ENCODE assay signal across 8 cellular contexts in the genomic region with DNA sequence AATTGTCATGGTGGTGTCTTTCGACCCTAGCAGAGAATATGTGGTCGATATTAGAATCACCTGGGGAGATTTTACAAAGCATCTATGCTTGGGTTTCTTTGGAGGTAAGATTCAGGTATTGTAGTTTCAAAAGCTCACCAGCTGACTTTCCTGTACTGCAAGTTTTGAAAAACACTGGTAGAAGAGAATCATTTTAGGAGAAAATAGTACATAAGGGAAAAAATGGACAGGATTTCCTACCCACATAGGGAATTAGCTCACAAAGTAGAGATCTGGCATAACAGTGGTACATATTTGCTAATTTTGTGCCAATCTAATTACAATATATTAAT. TPM values are rescaled to one million over a fixed set of nuclear protein-coding genes. Genes with fewer than 3 reads are reported as not detected.
DNase-seq lines count a peak whose midpoint lies in the region; ATAC-seq and TF ChIP-seq lines count a peak whose summit lies in the region.

No MANE protein-coding gene starts in this region.

- H3K9me3 ChIP-seq in cardiac muscle cell (ENCODE audit: low read depth) (no peaks in the 10 kb centered on the region), gastroesophageal sphincter (no peaks in the 10 kb centered on the region), tibial artery (no peaks in the 10 kb centered on the region)

- no peak for TF ChIP-seq CTCF in cardiac muscle cell (IDR thresholded peaks at IDR 0.05; ENCODE audit: low read depth, low read length)
- no peak for TF ChIP-seq CTCF in WI38 (IDR thresholded peaks at IDR 0.05; ENCODE audit: low read depth, low read length)
- TF ChIP-seq CTCF in gastroesophageal sphincter (IDR thresholded peaks at IDR 0.05) = no peak
- TF ChIP-seq CTCF in tibial artery (IDR thresholded peaks at IDR 0.05) = no peak

- H3K36me3 ChIP-seq in cardiac muscle cell (no peaks in the 10 kb centered on the region), gastroesophageal sphincter (no peaks in the 10 kb centered on the region), tibial artery (no peaks in the 10 kb centered on the region)

- TF ChIP-seq POLR2A in gastroesophageal sphincter (IDR thresholded peaks at IDR 0.05) = no peak

- no peak for TF ChIP-seq EP300 in gastroesophageal sphincter (IDR thresholded peaks at IDR 0.05)

- 0 to 8% methylated on average over 1 to 2 of the region's 2 CpGs for WGBS in gastroesophageal sphincter (ENCODE audit: low coverage in 1 of 2), 2 donors

- intact Hi-C loops in cardiac septum (cut with DNase I) (loop anchor here (2.0 kb wide), 1 partner anchor 31 kb away; the partner anchor contains the start of gene HMGN4), tibial artery (cut with DNase I; ENCODE audit: low total_unique reads) (no loop called here)

- H3K4me1 ChIP-seq in cardiac muscle cell (ENCODE audit: low read depth) (no peaks in the 10 kb centered on the region), gastroesophageal sphincter (peaks cover 0 to 20% (median 0%) of the 10 kb centered on the region in 3 donors), tibial artery (peaks cover 0 to 9% (median 2%) of the 10 kb centered on the region in 4 donors)

- no peak overlapping the region for H3K27ac ChIP-seq in cardiac muscle cell
- peak overlapping the region in 3 of 4 donors; percentile 43 to 71 (median 60) for H3K27ac ChIP-seq in gastroesophageal sphincter
- peak overlapping the region; percentile 35 to 46 for H3K27ac ChIP-seq in tibial artery

- H3K4me3 ChIP-seq in cardiac muscle cell = peak overlapping the region; percentile 84
- peak overlapping the region; percentile 55 for H3K4me3 ChIP-seq in WI38 (ENCODE audit: low read depth, low read length)
- peak overlapping the region in 1 of 2 donors; percentile 56 for H3K4me3 ChIP-seq in gastroesophageal sphincter
- peak overlapping the region in 1 of 2 donors; percentile 60 for H3K4me3 ChIP-seq in tibial artery

- ATAC-seq in gastroesophageal sphincter = no peak

- no peaks in the 10 kb centered on the region for H3K27me3 ChIP-seq in cardiac muscle cell
- no peaks in the 10 kb centered on the region for H3K27me3 ChIP-seq in gastroesophageal sphincter
- no peaks in the 10 kb centered on the region for H3K27me3 ChIP-seq in tibial artery

- DNase-seq in cardiac muscle cell (ENCODE audit: low read depth in 1 of 2, low spot score in 1 of 2) (no peak), cardiac septum (ENCODE audit: low spot score) (no peak), tibial artery (no peak), CD1c-positive myeloid dendritic cell (ENCODE audit: extremely low spot score) (no peak), HPDE6-E6E7 (ENCODE audit: extremely low spot score) (no peak), NCI-H446 treated with DMSO at 0.1 percent for 48 hours (lab: John Stamatoyannopoulos, UW) (no peak)

RNA-seq across cellular contexts. Expression of gene ABT1, which starts 27.4 kb away (rescaled TPM):
- total RNA-seq in cardiac muscle cell (21.2 and 25.4 TPM in 2 replicates), cardiac septum (7.4 TPM), gastroesophageal sphincter (10 to 100 TPM; 13.9 to 19.4 (median 17.5) TPM)
- polyA plus RNA-seq in cardiac muscle cell = 27.0 and 30.2 TPM in 2 replicates

RNA-seq across cellular contexts. Expression of gene HMGN4, which starts 31.2 kb away (rescaled TPM):
- 56.6 and 57.1 TPM in 2 replicates for total RNA-seq in cardiac muscle cell
- 54.7 and 62.4 TPM in 2 replicates for polyA plus RNA-seq in cardiac muscle cell
- total RNA-seq in cardiac septum = 34.7 TPM
- 100 to 1,000 TPM in 1 of 4 donors, 10 to 100 TPM in 3; 80.5 to 121 (median 91.6) TPM for total RNA-seq in gastroesophageal sphincter
